6 cellular contexts compared by ENCODE assay signal in the genomic region with DNA sequence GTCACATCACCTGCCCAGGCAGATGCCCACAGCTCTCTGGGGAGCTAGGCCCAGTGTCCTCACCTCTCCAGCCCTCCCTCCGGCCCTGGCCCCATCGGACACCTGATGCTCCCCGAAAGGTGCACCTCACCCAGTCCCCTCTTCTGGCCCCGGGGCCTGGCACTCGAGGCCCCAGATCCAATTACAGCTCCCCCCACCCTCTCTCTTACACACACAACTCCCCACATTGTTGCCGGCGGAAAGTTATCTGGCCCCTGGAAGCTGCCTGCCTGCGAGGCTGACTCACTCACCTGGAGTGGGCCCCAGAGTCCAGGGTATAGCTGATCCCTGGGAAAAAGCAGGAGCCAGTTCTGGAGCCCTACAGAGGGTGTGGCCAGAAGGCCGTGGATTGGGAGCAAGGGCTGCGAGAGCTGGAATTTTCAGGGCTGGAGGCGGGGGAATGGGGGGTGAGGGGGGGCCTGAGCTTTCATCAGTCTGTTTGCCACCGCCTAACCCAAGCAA. TPM values are rescaled to one million over a fixed set of nuclear protein-coding genes. Genes with fewer than 3 reads are reported as not detected.
DNase-seq lines count a peak whose midpoint lies in the region; FAIRE-seq and TF ChIP-seq lines count a peak whose summit lies in the region.
"Had no signal": no experiment of that assay in that cellular context is flagged by ENCODE, and none has a peak within 500 bp of the region (broad histone marks: within the 10 kb centered on the region; RNA-seq: fewer than 3 reads in every experiment).

No MANE protein-coding gene starts in this region.

- H4K20me1 ChIP-seq in mammary epithelial cell (ENCODE audit: insufficient read depth, low read length), result no peaks in the 10 kb centered on the region

- peak overlapping the region; percentile 88 for H3K4me2 ChIP-seq in mammary epithelial cell (ENCODE audit: insufficient read depth, low read depth, low read length)

- H3K9ac ChIP-seq in mammary epithelial cell (ENCODE audit: insufficient read depth, low read length), result no peak overlapping the region

- H3K36me3 ChIP-seq in mammary epithelial cell (ENCODE audit: insufficient read depth, low read length), result no peaks in the 10 kb centered on the region

- no peak for FAIRE-seq in RCC 7860 (lab: Jason Lieb, UNC)

- intact Hi-C loops in mammary epithelial cell (cut with micrococcal nuclease), result no loop called here
- intact Hi-C loops in posterior vena cava (cut with DNase I), result loop anchor here in 1 of 2 donors (5.0 kb wide), 1 partner anchor 64 kb away; no protein-coding TSS in a partner anchor

- no TSS peak for BruUV-seq in mammary epithelial cell (replicated peaks; lab: Mats Ljungman, UMichigan)

- peaks cover 16% of the 10 kb centered on the region for H3K79me2 ChIP-seq in mammary epithelial cell (ENCODE audit: insufficient read depth, low read length)

- no peak for TF ChIP-seq CTCF in mammary epithelial cell (conservative IDR thresholded peaks at IDR 0.05 in 1 of 2, IDR thresholded peaks at IDR 0.05 in 1 of 2; ENCODE audit: extremely low read depth in 1 of 2, insufficient read depth in 1 of 2, low read depth in 1 of 2, low read length in 2 of 2)

- CTCF ChIA-PET in mammary epithelial cell (lab: Charles Lee; ENCODE audit: low non-redundant PET), result interaction anchor here (0.7 kb wide), 1 partner anchor 10 kb away, joined by 13 read pairs; no protein-coding TSS in a partner anchor

- H3K27me3 ChIP-seq in mammary epithelial cell (ENCODE audit: insufficient read depth, low read length), result no peaks in the 10 kb centered on the region

- DNase-seq in HuH-7.5 (ENCODE audit: low spot score) (peak; percentile 71), mammary epithelial cell (peak; percentile 67), posterior vena cava (ENCODE audit: low spot score) (peak; percentile 71), RCC 7860 (ENCODE audit: low spot score) (no peak), NCI-H524 treated with DMSO at 0.1 percent for 48 hours (lab: John Stamatoyannopoulos, UW) (no peak)

- H3K9me3 ChIP-seq in mammary epithelial cell (replicated peaks; ENCODE audit: insufficient read depth, low read length), result no peaks in the 10 kb centered on the region

- H3K4me1 ChIP-seq in mammary epithelial cell (ENCODE audit: insufficient read depth, low read length), result peaks cover 23% of the 10 kb centered on the region

- dilution Hi-C loops in mammary epithelial cell (cut with HindIII; ENCODE audit: low sequenced_read_pairs), result no loop called here

- WGBS in mammary epithelial cell (ENCODE audit: low coverage, missing lambda C conversion rate), result 8% methylated on average over 2 of the region's 12 CpGs

- in situ Hi-C loops in mammary epithelial cell (cut with MboI; ENCODE audit: low sequenced_read_pairs in 2 of 2), result no loop called here

- H3K27ac ChIP-seq in mammary epithelial cell (ENCODE audit: insufficient read depth, low read depth, low read length), result no peak overlapping the region
- H3K27ac ChIP-seq: SK-N-MC had no signal

- H3K4me3 ChIP-seq in mammary epithelial cell (replicated peaks in 1 of 3; ENCODE audit: insufficient read depth in 1 of 3, low read depth in 2 of 3, low read length in 3 of 3), result peak overlapping the region; percentile 31 to 91 (median 72)
- H3K4me3 ChIP-seq: SK-N-MC had no signal

- peak overlapping the region; percentile 98 for H2AFZ ChIP-seq in mammary epithelial cell (ENCODE audit: low read depth, low read length)

RNA-seq across cellular contexts. Expression of gene FBXO2, which starts 1.1 kb away (rescaled TPM):
- total RNA-seq in mammary epithelial cell (100 to 1,000 TPM in 1 of 2 donors, 10 to 100 TPM in 1; 67.3 to 138 TPM), posterior vena cava (1 to 10 TPM; 1.9 to 3.0 TPM)
- 113 TPM for polyA plus RNA-seq in mammary epithelial cell
- polyA minus RNA-seq in mammary epithelial cell, result 20.6 TPM

RNA-seq across cellular contexts. Expression of gene FBXO44, which starts 1.5 kb away (rescaled TPM):
- total RNA-seq in mammary epithelial cell, result 10 to 100 TPM; 21.3 to 28.7 TPM
- polyA plus RNA-seq in mammary epithelial cell, result 20.8 TPM
- 17.8 TPM for polyA minus RNA-seq in mammary epithelial cell
- 10 to 100 TPM; 11.6 to 14.1 TPM for total RNA-seq in posterior vena cava

RNA-seq across cellular contexts. Expression of gene FBXO6, which starts 10.8 kb away (rescaled TPM):
- total RNA-seq in mammary epithelial cell (10 to 100 TPM in 1 of 2 donors, 1 to 10 TPM in 1; 8.7 to 10.7 TPM), posterior vena cava (1 to 10 TPM; 5.5 to 6.0 TPM)
- 6.8 TPM for polyA plus RNA-seq in mammary epithelial cell
- 4.7 TPM for polyA minus RNA-seq in mammary epithelial cell

RNA-seq across cellular contexts. Expression of gene MAD2L2, which starts 27.8 kb away (rescaled TPM):
- total RNA-seq in mammary epithelial cell (10 to 100 TPM; 44.5 to 45.9 TPM), posterior vena cava (10 to 100 TPM; 18.4 to 22.6 TPM)
- 57.7 TPM for polyA plus RNA-seq in mammary epithelial cell
- 47.4 TPM for polyA minus RNA-seq in mammary epithelial cell

RNA-seq across cellular contexts. Expression of gene DRAXIN, which starts 38.4 kb away (rescaled TPM):
- total RNA-seq in mammary epithelial cell (1 to 10 TPM in 1 of 2 donors, under 1 TPM in 1; 0.07 to 6.3 TPM), posterior vena cava (under 1 TPM; 0.05 to 0.09 TPM)
- 0.07 TPM for polyA plus RNA-seq in mammary epithelial cell
- polyA minus RNA-seq in mammary epithelial cell, result not detected

Comparison
In these comparisons a context has a peak if more than half of its experiments do, and no peak if none do; other contexts are left out.
1. DNase-seq: peak in HuH-7.5 (single experiment), mammary epithelial cell (single experiment) and posterior vena cava (single experiment); none in RCC 7860 (single experiment) and NCI-H524 treated with DMSO at 0.1 percent for 48 hours (single experiment).
2. RNA of gene FBXO2, which starts 1.1 kb away (total RNA-seq): 67.3 to 138 TPM in mammary epithelial cell; 1.9 to 3.0 TPM in posterior vena cava; every median in the first group is over 10 times any median in the second.